In genomic region chr19:610071-610800, GRCh38 we compare ENCODE assay signal across 8 cellular contexts. TPM values are rescaled to one million over a fixed set of nuclear protein-coding genes. Genes with fewer than 3 reads are reported as not detected.
DNase-seq lines count a peak whose midpoint lies in the region; ATAC-seq lines count a peak whose summit lies in the region.

No MANE protein-coding gene starts in this region.

- DNase-seq in H4 (ENCODE audit: low spot score), result peak; percentile 56
- DNase-seq in T-helper 2 cell, result peak in 3 of 5 experiments; percentile 35 to 81 (median 44)
- peak; percentile 47 for DNase-seq in stimulated activated CD8-positive, alpha-beta memory T cell treated with anti-CD3 and anti-CD28 coated beads, Interleukin-4, amount 100 ng/mL, for 48 hours
- DNase-seq in inferior parietal cortex (ENCODE audit: extremely low spot score), result no peak
- DNase-seq in NCI-H345 (lab: John Stamatoyannopoulos, UW), result no peak

- peak overlapping the region in 1 of 2 donors; percentile 33 for H3K4me3 ChIP-seq in esophagus (ENCODE audit: low read depth in 1 of 2, low read length in 2 of 2)

- H3K4me1 ChIP-seq in esophagus (ENCODE audit: control insufficient read depth in 2 of 2, insufficient read depth in 2 of 2, low read length in 1 of 2), result no peaks in the 10 kb centered on the region

- ATAC-seq in GM21526 (IDR thresholded peaks at IDR 0.05; ENCODE audit: low FRiP score, unreplicated experiment) (no peak), GM19351 (IDR thresholded peaks at IDR 0.05; ENCODE audit: unreplicated experiment) (no peak)

- peaks cover 0 to 4% of the 10 kb centered on the region in 2 donors for H3K27me3 ChIP-seq in esophagus (ENCODE audit: control insufficient read depth in 1 of 2, insufficient read depth in 2 of 2, low read length in 2 of 2)

- H3K9me3 ChIP-seq in esophagus (ENCODE audit: control insufficient read depth in 2 of 2, insufficient read depth in 1 of 2, low read depth in 1 of 2, low read length in 1 of 2), result no peaks in the 10 kb centered on the region

- H3K36me3 ChIP-seq in esophagus (ENCODE audit: control insufficient read depth in 2 of 2, insufficient read depth in 2 of 2, low read length in 1 of 2), result no peaks in the 10 kb centered on the region

- WGBS in esophagus, 2 donors, result 39 to 49% methylated on average over 32 to 38 of the region's 38 CpGs

- peak overlapping the region; percentile 13 to 34 for H3K27ac ChIP-seq in esophagus (ENCODE audit: low read depth in 2 of 2, low read length in 1 of 2)

RNA-seq across cellular contexts. Expression of gene HCN2, which starts 20.6 kb away (rescaled TPM):
- 4.5 and 4.6 TPM in 2 replicates for total RNA-seq in H4 (2014; rRNA removed; shearing (Covaris generic))
- polyA plus RNA-seq in esophagus, result 1 to 10 TPM in 1 of 2 donors, under 1 TPM in 1; 0.65 to 1.4 TPM

RNA-seq across cellular contexts. Expression of gene POLRMT, which starts 23.1 kb away (rescaled TPM):
- 19.9 and 21.5 TPM in 2 replicates for total RNA-seq in H4 (2014; rRNA removed; shearing (Covaris generic))
- polyA plus RNA-seq in esophagus, result 10 to 100 TPM; 35.6 to 56.1 TPM

RNA-seq across cellular contexts. Expression of gene FGF22, which starts 29.4 kb away (rescaled TPM):
- total RNA-seq in H4 (2014; rRNA removed; shearing (Covaris generic)), result not detected in 2 replicates
- under 1 TPM; 0.53 to 0.86 TPM for polyA plus RNA-seq in esophagus

RNA-seq across cellular contexts. Expression of gene BSG, which starts 37.8 kb away (rescaled TPM):
- total RNA-seq in H4 (2014; rRNA removed; shearing (Covaris generic)), result 587 and 617 TPM in 2 replicates
- polyA plus RNA-seq in esophagus, result 100 to 1,000 TPM; 189 to 210 TPM

RNA-seq across cellular contexts. Expression of gene RNF126, which starts 52.8 kb away (rescaled TPM):
- 23.8 and 27.4 TPM in 2 replicates for total RNA-seq in H4 (2014; rRNA removed; shearing (Covaris generic))
- polyA plus RNA-seq in esophagus, result 10 to 100 TPM; 38.4 to 61.5 TPM

Comparison
In these comparisons a context has a peak if more than half of its experiments do, and no peak if none do; other contexts are left out.
1. DNase-seq: peak in H4 (single experiment), T-helper 2 cell (3 of 5) and stimulated activated CD8-positive, alpha-beta memory T cell treated with anti-CD3 and anti-CD28 coated beads, Interleukin-4, amount 100 ng/mL, for 48 hours (single experiment); none in inferior parietal cortex (single experiment) and NCI-H345 (single experiment).